In the genomic region with DNA sequence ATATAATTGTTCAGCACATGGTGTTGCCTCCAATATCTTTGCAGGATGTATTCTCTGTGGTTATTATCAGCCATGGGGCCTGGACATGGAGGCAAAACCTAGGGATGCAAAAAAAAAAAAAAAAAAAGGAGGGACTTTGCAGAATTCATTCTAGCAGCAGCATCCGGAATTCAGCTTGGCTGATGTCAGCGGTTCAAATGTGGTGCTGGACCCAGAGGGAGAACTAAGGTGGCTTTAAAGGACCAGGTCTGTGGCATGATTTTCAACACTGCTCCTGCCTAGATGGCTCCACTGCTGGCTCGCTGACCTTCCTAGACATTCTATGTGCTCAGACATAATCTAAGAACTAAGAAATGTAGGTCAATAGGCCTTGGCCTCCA, we compare ENCODE assay signal across 3 cellular contexts.
TF ChIP-seq lines count a peak whose summit lies in the region.

No MANE protein-coding gene starts in this region.

TF ChIP-seq in SK-N-SH, 30 proteins besides CTCF, POLR2A, EP300 and RAD21 (continues in another document):
- TF ChIP-seq POLR2AphosphoS5 (IDR thresholded peaks at IDR 0.05; ENCODE audit: low read depth, low read length), result no peak
- no peak for TF ChIP-seq CHD2 (IDR thresholded peaks at IDR 0.05; ENCODE audit: low read length, partially characterized antibody)
- TF ChIP-seq, protein P1, sequence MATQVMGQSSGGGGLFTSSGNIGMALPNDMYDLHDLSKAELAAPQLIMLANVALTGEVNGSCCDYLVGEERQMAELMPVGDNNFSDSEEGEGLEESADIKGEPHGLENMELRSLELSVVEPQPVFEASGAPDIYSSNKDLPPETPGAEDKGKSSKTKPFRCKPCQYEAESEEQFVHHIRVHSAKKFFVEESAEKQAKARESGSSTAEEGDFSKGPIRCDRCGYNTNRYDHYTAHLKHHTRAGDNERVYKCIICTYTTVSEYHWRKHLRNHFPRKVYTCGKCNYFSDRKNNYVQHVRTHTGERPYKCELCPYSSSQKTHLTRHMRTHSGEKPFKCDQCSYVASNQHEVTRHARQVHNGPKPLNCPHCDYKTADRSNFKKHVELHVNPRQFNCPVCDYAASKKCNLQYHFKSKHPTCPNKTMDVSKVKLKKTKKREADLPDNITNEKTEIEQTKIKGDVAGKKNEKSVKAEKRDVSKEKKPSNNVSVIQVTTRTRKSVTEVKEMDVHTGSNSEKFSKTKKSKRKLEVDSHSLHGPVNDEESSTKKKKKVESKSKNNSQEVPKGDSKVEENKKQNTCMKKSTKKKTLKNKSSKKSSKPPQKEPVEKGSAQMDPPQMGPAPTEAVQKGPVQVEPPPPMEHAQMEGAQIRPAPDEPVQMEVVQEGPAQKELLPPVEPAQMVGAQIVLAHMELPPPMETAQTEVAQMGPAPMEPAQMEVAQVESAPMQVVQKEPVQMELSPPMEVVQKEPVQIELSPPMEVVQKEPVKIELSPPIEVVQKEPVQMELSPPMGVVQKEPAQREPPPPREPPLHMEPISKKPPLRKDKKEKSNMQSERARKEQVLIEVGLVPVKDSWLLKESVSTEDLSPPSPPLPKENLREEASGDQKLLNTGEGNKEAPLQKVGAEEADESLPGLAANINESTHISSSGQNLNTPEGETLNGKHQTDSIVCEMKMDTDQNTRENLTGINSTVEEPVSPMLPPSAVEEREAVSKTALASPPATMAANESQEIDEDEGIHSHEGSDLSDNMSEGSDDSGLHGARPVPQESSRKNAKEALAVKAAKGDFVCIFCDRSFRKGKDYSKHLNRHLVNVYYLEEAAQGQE (IDR thresholded peaks at IDR 0.05; ENCODE audit: low read depth, low read length), result no peak
- TF ChIP-seq, protein P2, sequence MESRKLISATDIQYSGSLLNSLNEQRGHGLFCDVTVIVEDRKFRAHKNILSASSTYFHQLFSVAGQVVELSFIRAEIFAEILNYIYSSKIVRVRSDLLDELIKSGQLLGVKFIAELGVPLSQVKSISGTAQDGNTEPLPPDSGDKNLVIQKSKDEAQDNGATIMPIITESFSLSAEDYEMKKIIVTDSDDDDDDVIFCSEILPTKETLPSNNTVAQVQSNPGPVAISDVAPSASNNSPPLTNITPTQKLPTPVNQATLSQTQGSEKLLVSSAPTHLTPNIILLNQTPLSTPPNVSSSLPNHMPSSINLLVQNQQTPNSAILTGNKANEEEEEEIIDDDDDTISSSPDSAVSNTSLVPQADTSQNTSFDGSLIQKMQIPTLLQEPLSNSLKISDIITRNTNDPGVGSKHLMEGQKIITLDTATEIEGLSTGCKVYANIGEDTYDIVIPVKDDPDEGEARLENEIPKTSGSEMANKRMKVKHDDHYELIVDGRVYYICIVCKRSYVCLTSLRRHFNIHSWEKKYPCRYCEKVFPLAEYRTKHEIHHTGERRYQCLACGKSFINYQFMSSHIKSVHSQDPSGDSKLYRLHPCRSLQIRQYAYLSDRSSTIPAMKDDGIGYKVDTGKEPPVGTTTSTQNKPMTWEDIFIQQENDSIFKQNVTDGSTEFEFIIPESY (IDR thresholded peaks at IDR 0.05; ENCODE audit: borderline replicate concordance, low read depth), result no peak
- TF ChIP-seq JUND (IDR thresholded peaks at IDR 0.05), result no peak
- TF ChIP-seq, protein P3, sequence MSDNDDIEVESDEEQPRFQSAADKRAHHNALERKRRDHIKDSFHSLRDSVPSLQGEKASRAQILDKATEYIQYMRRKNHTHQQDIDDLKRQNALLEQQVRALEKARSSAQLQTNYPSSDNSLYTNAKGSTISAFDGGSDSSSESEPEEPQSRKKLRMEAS (IDR thresholded peaks at IDR 0.05; ENCODE audit: low read depth), result no peak
- TF ChIP-seq FOSL2 (IDR thresholded peaks at IDR 0.05; ENCODE audit: borderline replicate concordance, low read depth), result no peak
- no peak for TF ChIP-seq FOXJ3 (CRISPR knock-in tag; IDR thresholded peaks at IDR 0.05)
- TF ChIP-seq GABPA (IDR thresholded peaks at IDR 0.05; ENCODE audit: low read depth), result no peak
- no peak for TF ChIP-seq RCOR1 (IDR thresholded peaks at IDR 0.05; ENCODE audit: low read length)
- no peak for TF ChIP-seq YY1 (IDR thresholded peaks at IDR 0.05; ENCODE audit: low read depth)
- TF ChIP-seq, protein P4, sequence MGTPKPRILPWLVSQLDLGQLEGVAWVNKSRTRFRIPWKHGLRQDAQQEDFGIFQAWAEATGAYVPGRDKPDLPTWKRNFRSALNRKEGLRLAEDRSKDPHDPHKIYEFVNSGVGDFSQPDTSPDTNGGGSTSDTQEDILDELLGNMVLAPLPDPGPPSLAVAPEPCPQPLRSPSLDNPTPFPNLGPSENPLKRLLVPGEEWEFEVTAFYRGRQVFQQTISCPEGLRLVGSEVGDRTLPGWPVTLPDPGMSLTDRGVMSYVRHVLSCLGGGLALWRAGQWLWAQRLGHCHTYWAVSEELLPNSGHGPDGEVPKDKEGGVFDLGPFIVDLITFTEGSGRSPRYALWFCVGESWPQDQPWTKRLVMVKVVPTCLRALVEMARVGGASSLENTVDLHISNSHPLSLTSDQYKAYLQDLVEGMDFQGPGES (IDR thresholded peaks at IDR 0.05; ENCODE audit: low read depth, low read length), result no peak

TF ChIP-seq in SK-N-SH treated with all-trans-retinoic acid at 6 μM for 48 hours, 23 proteins besides CTCF, POLR2A, EP300 and RAD21:
- TF ChIP-seq ZFP30 (CRISPR knock-in tag; IDR thresholded peaks at IDR 0.05) (no peak), ESRRG (CRISPR knock-in tag; IDR thresholded peaks at IDR 0.05) (no peak), ZFP3 (CRISPR knock-in tag; IDR thresholded peaks at IDR 0.05) (no peak), PPARA (CRISPR knock-in tag; IDR thresholded peaks at IDR 0.05; ENCODE audit: borderline replicate concordance) (no peak)
- TF ChIP-seq, protein P5, sequence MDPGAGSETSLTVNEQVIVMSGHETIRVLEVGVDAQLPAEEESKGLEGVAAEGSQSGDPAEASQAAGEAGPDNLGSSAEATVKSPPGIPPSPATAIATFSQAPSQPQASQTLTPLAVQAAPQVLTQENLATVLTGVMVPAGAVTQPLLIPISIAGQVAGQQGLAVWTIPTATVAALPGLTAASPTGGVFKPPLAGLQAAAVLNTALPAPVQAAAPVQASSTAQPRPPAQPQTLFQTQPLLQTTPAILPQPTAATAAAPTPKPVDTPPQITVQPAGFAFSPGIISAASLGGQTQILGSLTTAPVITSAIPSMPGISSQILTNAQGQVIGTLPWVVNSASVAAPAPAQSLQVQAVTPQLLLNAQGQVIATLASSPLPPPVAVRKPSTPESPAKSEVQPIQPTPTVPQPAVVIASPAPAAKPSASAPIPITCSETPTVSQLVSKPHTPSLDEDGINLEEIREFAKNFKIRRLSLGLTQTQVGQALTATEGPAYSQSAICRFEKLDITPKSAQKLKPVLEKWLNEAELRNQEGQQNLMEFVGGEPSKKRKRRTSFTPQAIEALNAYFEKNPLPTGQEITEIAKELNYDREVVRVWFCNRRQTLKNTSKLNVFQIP (CRISPR knock-in tag; IDR thresholded peaks at IDR 0.05; ENCODE audit: borderline replicate concordance, low read depth), result no peak

TF ChIP-seq in H1, 55 proteins besides CTCF, POLR2A, EP300 and RAD21:
- TF ChIP-seq HDAC6 (IDR thresholded peaks at IDR 0.05; ENCODE audit: low read depth, low read length) (no peak), SIN3A (conservative IDR thresholded peaks at IDR 0.05 in 1 of 2, IDR thresholded peaks at IDR 0.05 in 1 of 2; ENCODE audit: low read depth in 1 of 2, low read length in 2 of 2) (no peak), RNF2 (IDR thresholded peaks at IDR 0.05; ENCODE audit: borderline replicate concordance, low read depth, low read length, missing control alignments, poor library complexity, severe bottlenecking) (no peak), ZNF274 (IDR thresholded peaks at IDR 0.05; ENCODE audit: borderline replicate concordance, extremely low read depth, low read length) (no peak), KDM4A (IDR thresholded peaks at IDR 0.05; ENCODE audit: low read depth, low read length, severe bottlenecking) (no peak), SUZ12 (IDR thresholded peaks at IDR 0.05; ENCODE audit: low read length) (no peak), TAF7 (optimal IDR thresholded peaks at IDR 0.05; ENCODE audit: borderline replicate concordance, low read depth, low read length) (no peak), TAF1 (IDR thresholded peaks at IDR 0.05; ENCODE audit: low read depth, low read length) (no peak), SIRT6 (IDR thresholded peaks at IDR 0.05; ENCODE audit: low read length) (no peak), BACH1 (IDR thresholded peaks at IDR 0.05; ENCODE audit: low read length) (no peak), GTF2F1 (IDR thresholded peaks at IDR 0.05; ENCODE audit: borderline replicate concordance, low read depth, low read length) (no peak), CBX8 (IDR thresholded peaks at IDR 0.05; ENCODE audit: borderline replicate concordance, low read depth, low read length) (no peak), BCL11A (IDR thresholded peaks at IDR 0.05; ENCODE audit: low read depth in 2 of 2, low read length in 2 of 2) (no peak), POU5F1 (IDR thresholded peaks at IDR 0.05; ENCODE audit: low read depth, low read length) (no peak), EZH2 (IDR thresholded peaks at IDR 0.05; ENCODE audit: low read depth, low read length, severe bottlenecking) (no peak), HDAC2 (IDR thresholded peaks at IDR 0.05; ENCODE audit: borderline replicate concordance in 1 of 2, low read depth in 2 of 2, low read length in 2 of 2) (no peak), TCF12 (IDR thresholded peaks at IDR 0.05; ENCODE audit: low read depth, low read length) (no peak), BRCA1 (IDR thresholded peaks at IDR 0.05; ENCODE audit: low read depth, low read length) (no peak)
- TF ChIP-seq, protein P6, sequence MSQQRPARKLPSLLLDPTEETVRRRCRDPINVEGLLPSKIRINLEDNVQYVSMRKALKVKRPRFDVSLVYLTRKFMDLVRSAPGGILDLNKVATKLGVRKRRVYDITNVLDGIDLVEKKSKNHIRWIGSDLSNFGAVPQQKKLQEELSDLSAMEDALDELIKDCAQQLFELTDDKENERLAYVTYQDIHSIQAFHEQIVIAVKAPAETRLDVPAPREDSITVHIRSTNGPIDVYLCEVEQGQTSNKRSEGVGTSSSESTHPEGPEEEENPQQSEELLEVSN (IDR thresholded peaks at IDR 0.05), result no peak
- TF ChIP-seq, protein P7, sequence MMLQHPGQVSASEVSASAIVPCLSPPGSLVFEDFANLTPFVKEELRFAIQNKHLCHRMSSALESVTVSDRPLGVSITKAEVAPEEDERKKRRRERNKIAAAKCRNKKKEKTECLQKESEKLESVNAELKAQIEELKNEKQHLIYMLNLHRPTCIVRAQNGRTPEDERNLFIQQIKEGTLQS (IDR thresholded peaks at IDR 0.05; ENCODE audit: insufficient read depth, low read depth, low read length), result no peak
